In genomic region chr6:31820051-31820389, GRCh38 we compare ENCODE assay signal across 11 cellular contexts. TPM values are rescaled to one million over a fixed set of nuclear protein-coding genes. Genes with fewer than 3 reads are reported as not detected.
A peak's percentile ranks its signal among the peaks of the same experiment; 100 is the strongest.
DNase-seq lines count a peak whose midpoint lies in the region; ATAC-seq and TF ChIP-seq lines count a peak whose summit lies in the region.
"Had no signal": no experiment of that assay in that cellular context is flagged by ENCODE, and none has a peak within 500 bp of the region (broad histone marks: within the 10 kb centered on the region; RNA-seq: fewer than 3 reads in every experiment).

No MANE protein-coding gene starts in this region.

- no peak overlapping the region for H3K9ac ChIP-seq in mammary epithelial cell (ENCODE audit: insufficient read depth, low read length)

- H3K4me2 ChIP-seq in mammary epithelial cell (ENCODE audit: insufficient read depth, low read depth, low read length), result peak overlapping the region; percentile 3

- ATAC-seq in left cardiac atrium, result no peak
- ATAC-seq in naive thymus-derived CD4-positive, alpha-beta T cell, result no peak
- ATAC-seq in GM21515 (IDR thresholded peaks at IDR 0.05; ENCODE audit: unreplicated experiment), result no peak
- no peak for ATAC-seq in GM18519 (IDR thresholded peaks at IDR 0.05; ENCODE audit: low FRiP score, unreplicated experiment)

- TF ChIP-seq POLR2A in vagina (IDR thresholded peaks at IDR 0.05) (no peak), erythroblast (IDR thresholded peaks at IDR 0.05; ENCODE audit: low read length) (no peak)

- H3K79me2 ChIP-seq in mammary epithelial cell (ENCODE audit: insufficient read depth, low read length), result peaks cover 46% of the 10 kb centered on the region

- dilution Hi-C loops in mammary epithelial cell (cut with HindIII; ENCODE audit: low sequenced_read_pairs), result no loop called here

- intact Hi-C loops in left cardiac atrium (cut with DNase I) (no loop called here), mammary epithelial cell (cut with micrococcal nuclease) (no loop called here), vagina (cut with DNase I) (no loop called here)
- intact Hi-C loops in naive thymus-derived CD4-positive, alpha-beta T cell (cut with micrococcal nuclease), result loop anchor here in 1 of 2 donors (10.0 kb wide), 1 partner anchor 375 kb away; the partner anchor contains the start of genes GPSM3 and PBX2

- H3K36me3 Mint-ChIP-seq in naive thymus-derived CD4-positive, alpha-beta T cell, result peaks cover 0 to 13% (median 0%) of the 10 kb centered on the region in 5 donors

- H4K20me1 ChIP-seq in mammary epithelial cell (ENCODE audit: insufficient read depth, low read length), result no peaks in the 10 kb centered on the region

- BruUV-seq in mammary epithelial cell (replicated peaks; lab: Mats Ljungman, UMichigan), result no TSS peak

- peak overlapping the region in 8 of 10 donors; percentile 47 to 77 (median 60) for H3K4me3 Mint-ChIP-seq in naive thymus-derived CD4-positive, alpha-beta T cell

- CTCF ChIA-PET in mammary epithelial cell (lab: Charles Lee; ENCODE audit: low non-redundant PET), result no interaction called here
- CTCF ChIA-PET in naive thymus-derived CD4-positive, alpha-beta T cell (lab: Charles Lee), result interaction anchor here (0.5 kb wide), 1 partner anchor 270 kb away, joined by 3 read pairs; no protein-coding TSS in a partner anchor

- H2AFZ ChIP-seq in mammary epithelial cell (ENCODE audit: low read depth, low read length), result no peak overlapping the region

- H3K4me3 ChIP-seq in right atrium auricular region, result no peak overlapping the region
- no peak overlapping the region for H3K4me3 ChIP-seq in mammary epithelial cell (replicated peaks in 1 of 3; ENCODE audit: insufficient read depth in 1 of 3, low read depth in 2 of 3, low read length in 3 of 3)
- H3K4me3 ChIP-seq in naive thymus-derived CD4-positive, alpha-beta T cell (ENCODE audit: low read length), result no peak overlapping the region
- peak overlapping the region in 1 of 2 donors; percentile 3 for H3K4me3 ChIP-seq in vagina

- no peaks in the 10 kb centered on the region for H3K27me3 Mint-ChIP-seq in naive thymus-derived CD4-positive, alpha-beta T cell

- H3K27ac ChIP-seq in right atrium auricular region (peak overlapping the region; percentile 99 to 100), mammary epithelial cell (ENCODE audit: insufficient read depth, low read depth, low read length) (no peak overlapping the region), vagina (peak overlapping the region; percentile 100)
- no peak overlapping the region for H3K27ac ChIP-seq in naive thymus-derived CD4-positive, alpha-beta T cell (ENCODE audit: low read depth, low read length)
- H3K27ac ChIP-seq: VCaP had no signal

- TF ChIP-seq CTCF in right atrium auricular region (IDR thresholded peaks at IDR 0.05) (no peak), mammary epithelial cell (conservative IDR thresholded peaks at IDR 0.05 in 1 of 2, IDR thresholded peaks at IDR 0.05 in 1 of 2; ENCODE audit: extremely low read depth in 1 of 2, insufficient read depth in 1 of 2, low read depth in 1 of 2, low read length in 2 of 2) (no peak), vagina (IDR thresholded peaks at IDR 0.05) (no peak)

- WGBS in mammary epithelial cell (ENCODE audit: low coverage, missing lambda C conversion rate), result 100% methylated on average over 3 of the region's 3 CpGs

- H3K27ac Mint-ChIP-seq in naive thymus-derived CD4-positive, alpha-beta T cell, result peak overlapping the region in 8 of 9 donors; percentile 32 to 85 (median 64)

- DNase-seq in right atrium auricular region (ENCODE audit: low spot score) (no peak), left cardiac atrium (no peak), mammary epithelial cell (no peak), vagina (ENCODE audit: extremely low spot score in 2 of 2) (no peak), erythroblast (lab: John Stamatoyannopoulos, UW) (no peak)
- no peak for DNase-seq in naive thymus-derived CD4-positive, alpha-beta T cell
- DNase-seq: amniotic stem cell, NCI-H1417 treated with DMSO at 0.1 percent for 48 hours had no signal

- H3K4me1 Mint-ChIP-seq in naive thymus-derived CD4-positive, alpha-beta T cell, result peaks cover 5 to 52% (median 48%) of the 10 kb centered on the region in 7 donors

- H3K9me3 ChIP-seq in right atrium auricular region, result no peaks in the 10 kb centered on the region
- H3K9me3 ChIP-seq in mammary epithelial cell (replicated peaks; ENCODE audit: insufficient read depth, low read length), result no peaks in the 10 kb centered on the region
- no peaks in the 10 kb centered on the region for H3K9me3 ChIP-seq in naive thymus-derived CD4-positive, alpha-beta T cell (ENCODE audit: control insufficient read depth in 2 of 3, low read length in 3 of 3)
- no peaks in the 10 kb centered on the region for H3K9me3 ChIP-seq in vagina

- in situ Hi-C loops in mammary epithelial cell (cut with MboI; ENCODE audit: low sequenced_read_pairs in 2 of 2), result no loop called here

- H3K4me1 ChIP-seq in right atrium auricular region (peaks cover 0 to 48% of the 10 kb centered on the region in 2 donors), mammary epithelial cell (ENCODE audit: insufficient read depth, low read length) (peaks cover 32% of the 10 kb centered on the region), vagina (peaks cover 68% of the 10 kb centered on the region)
- peaks cover 21% of the 10 kb centered on the region in 2 donors for H3K4me1 ChIP-seq in naive thymus-derived CD4-positive, alpha-beta T cell (ENCODE audit: control insufficient read depth in 2 of 2, insufficient read depth in 2 of 2, low read length in 2 of 2)

- no peaks in the 10 kb centered on the region for H3K36me3 ChIP-seq in right atrium auricular region
- H3K36me3 ChIP-seq in mammary epithelial cell (ENCODE audit: insufficient read depth, low read length), result no peaks in the 10 kb centered on the region
- H3K36me3 ChIP-seq in naive thymus-derived CD4-positive, alpha-beta T cell (ENCODE audit: control insufficient read depth in 2 of 3, insufficient read depth in 3 of 3, low read length in 3 of 3), result peaks cover 0 to 3% (median 0%) of the 10 kb centered on the region in 3 experiments
- no peaks in the 10 kb centered on the region for H3K36me3 ChIP-seq in vagina

- no peaks in the 10 kb centered on the region for H3K27me3 ChIP-seq in right atrium auricular region
- H3K27me3 ChIP-seq in mammary epithelial cell (ENCODE audit: insufficient read depth, low read length), result no peaks in the 10 kb centered on the region
- no peaks in the 10 kb centered on the region for H3K27me3 ChIP-seq in naive thymus-derived CD4-positive, alpha-beta T cell (ENCODE audit: control insufficient read depth in 2 of 2, insufficient read depth in 2 of 2, low read length in 2 of 2)
- no peaks in the 10 kb centered on the region for H3K27me3 ChIP-seq in vagina

- H3K9me3 Mint-ChIP-seq in naive thymus-derived CD4-positive, alpha-beta T cell, result no peaks in the 10 kb centered on the region

- POLR2A ChIA-PET in naive thymus-derived CD4-positive, alpha-beta T cell (lab: Charles Lee), result interaction anchor here (0.8 to 3.7 kb wide), 7 partner anchors 10 to 261 kb away, joined by 3 to 23 read pairs (median 4); partner anchors contain the start of genes DDAH2, LSM2 and VARS1

RNA-seq across cellular contexts. Expression of gene HSPA1A, which starts 4.7 kb away (rescaled TPM):
- total RNA-seq in right atrium auricular region, result 100 to 1,000 TPM; 315 to 334 TPM
- 100 to 1,000 TPM; 197 to 288 TPM for total RNA-seq in left cardiac atrium
- 10 to 100 TPM; 67.8 to 99.5 TPM for total RNA-seq in mammary epithelial cell
- polyA plus RNA-seq in mammary epithelial cell, result 103 TPM
- 93.6 TPM for polyA minus RNA-seq in mammary epithelial cell
- 100 to 1,000 TPM in 1 of 5 experiments, 10 to 100 TPM in 3, 1 to 10 TPM in 1; 6.7 to 125 (median 30.3) TPM for total RNA-seq in naive thymus-derived CD4-positive, alpha-beta T cell
- polyA plus RNA-seq in naive thymus-derived CD4-positive, alpha-beta T cell, result 10 to 100 TPM; 26.0 to 52.5 TPM
- 345 TPM for total RNA-seq in vagina

RNA-seq across cellular contexts. Expression of gene HSPA1L, which starts 4.9 kb away (rescaled TPM):
- 1 to 10 TPM; 1.1 to 1.6 TPM for total RNA-seq in right atrium auricular region
- total RNA-seq in left cardiac atrium, result 1 to 10 TPM; 1.1 to 2.6 TPM
- under 1 TPM; 0.42 to 0.83 TPM for total RNA-seq in mammary epithelial cell
- 0.36 TPM for polyA plus RNA-seq in mammary epithelial cell
- not detected for polyA minus RNA-seq in mammary epithelial cell
- 1 to 10 TPM; 3.3 to 5.5 (median 4.7) TPM for total RNA-seq in naive thymus-derived CD4-positive, alpha-beta T cell
- polyA plus RNA-seq in naive thymus-derived CD4-positive, alpha-beta T cell, result 1 to 10 TPM; 2.3 to 3.6 TPM
- total RNA-seq in vagina, result 0.98 TPM

RNA-seq across cellular contexts. Expression of gene HSPA1B, which starts 7.5 kb away (rescaled TPM):
- total RNA-seq in right atrium auricular region (100 to 1,000 TPM; 131 to 232 TPM), left cardiac atrium (100 to 1,000 TPM; 142 to 192 TPM), mammary epithelial cell (10 to 100 TPM; 60.8 to 74.8 TPM), vagina (466 TPM)
- polyA plus RNA-seq in mammary epithelial cell, result 32.3 TPM
- polyA minus RNA-seq in mammary epithelial cell, result 66.4 TPM
- total RNA-seq in naive thymus-derived CD4-positive, alpha-beta T cell, result 10 to 100 TPM in 4 of 5 experiments, 1 to 10 TPM in 1; 8.6 to 68.9 (median 28.9) TPM
- polyA plus RNA-seq in naive thymus-derived CD4-positive, alpha-beta T cell, result 1 to 10 TPM; 2.8 to 3.6 TPM

RNA-seq across cellular contexts. Expression of gene LSM2, which starts 13.3 kb away (rescaled TPM):
- total RNA-seq in right atrium auricular region (10 to 100 TPM; 28.8 to 32.0 TPM), left cardiac atrium (10 to 100 TPM; 24.3 to 29.4 TPM), mammary epithelial cell (10 to 100 TPM; 23.8 to 55.0 TPM), vagina (51.6 TPM)
- polyA plus RNA-seq in mammary epithelial cell, result 109 TPM
- polyA minus RNA-seq in mammary epithelial cell, result 105 TPM
- total RNA-seq in naive thymus-derived CD4-positive, alpha-beta T cell, result 10 to 100 TPM; 22.9 to 94.5 (median 29.2) TPM
- polyA plus RNA-seq in naive thymus-derived CD4-positive, alpha-beta T cell, result 10 to 100 TPM; 58.9 to 67.9 TPM

RNA-seq across cellular contexts. Expression of gene VARS1, which starts 24.5 kb away (rescaled TPM):
- 10 to 100 TPM; 15.3 to 24.6 TPM for total RNA-seq in right atrium auricular region
- total RNA-seq in left cardiac atrium, result 10 to 100 TPM; 24.8 to 39.3 TPM
- 100 to 1,000 TPM in 1 of 2 donors, 10 to 100 TPM in 1; 71.8 to 131 TPM for total RNA-seq in mammary epithelial cell
- 51.9 TPM for polyA plus RNA-seq in mammary epithelial cell
- 243 TPM for polyA minus RNA-seq in mammary epithelial cell
- 10 to 100 TPM; 34.3 to 84.2 (median 53.2) TPM for total RNA-seq in naive thymus-derived CD4-positive, alpha-beta T cell
- polyA plus RNA-seq in naive thymus-derived CD4-positive, alpha-beta T cell, result 10 to 100 TPM; 32.2 to 44.8 TPM
- 39.8 TPM for total RNA-seq in vagina

Comparison
In these comparisons a context has a peak if more than half of its experiments do, and no peak if none do; other contexts are left out.
1. H3K27ac ChIP-seq: peak in right atrium auricular region (2 of 2) and vagina (single experiment); none in mammary epithelial cell (single experiment) and naive thymus-derived CD4-positive, alpha-beta T cell (single experiment).